In genomic region chr1:153417136-153417888, GRCh38 we compare ENCODE assay signal across 25 cellular contexts. TPM values are rescaled to one million over a fixed set of nuclear protein-coding genes. Genes with fewer than 3 reads are reported as not detected.
"Had no signal": no experiment of that assay in that cellular context is flagged by ENCODE, and none has a peak within 500 bp of the region (broad histone marks: within the 10 kb centered on the region; RNA-seq: fewer than 3 reads in every experiment).

No MANE protein-coding gene starts in this region.

- FAIRE-seq: HepG2, RCC 7860 had no signal

- H3K4me3 ChIP-seq: MG63, SJSA1, SK-N-MC had no signal

- H3K36me3 ChIP-seq: MG63, SJSA1 had no signal

- H3K27me3 ChIP-seq: SJSA1 had no signal

- DNase-seq: IMR-90, Karpas-422, KG1, NCI-H1092, NCI-H1105 treated with DMSO at 0.1 percent for 48 hours, NCI-H1417 treated with DMSO at 0.1 percent for 48 hours, NCI-H146, NCI-H1694 treated with DMSO at 0.1 percent for 48 hours, NCI-H1930, NCI-H2081, NCI-H2107, NCI-H2227 treated with DMSO at 0.1 percent for 48 hours, NCI-H510A, NCI-H524 treated with DMSO at 0.1 percent for 48 hours, NCI-H69, NCI-H774, Right ventricle myocardium superior, RPMI8226, SIG-M5 had no signal

RNA-seq across cellular contexts. Expression of gene S100A7A, which starts 1.0 kb away (rescaled TPM):
- total RNA-seq: HepG2, HT1080, IMR-90, Right ventricle myocardium superior, SJSA1 had no signal

RNA-seq across cellular contexts. Expression of gene S100A8, which starts 26.4 kb away (rescaled TPM):
- total RNA-seq: HepG2, HT1080, IMR-90, SJSA1 had no signal

RNA-seq across cellular contexts. Expression of gene S100A12, which starts 41.9 kb away (rescaled TPM):
- total RNA-seq: HepG2, HT1080, IMR-90, SJSA1 had no signal

RNA-seq across cellular contexts. Expression of gene S100A7, which starts 43.1 kb away (rescaled TPM):
- total RNA-seq: HepG2, HT1080, IMR-90, Right ventricle myocardium superior, SJSA1 had no signal

RNA-seq across cellular contexts. Expression of gene S100A9, which starts 59.7 kb away (rescaled TPM):
- total RNA-seq: HT1080, IMR-90, SJSA1 had no signal
